Comparison of ENCODE assay signal across 8 cellular contexts in genomic region chr1:203504400-203505250, GRCh38. TPM values are rescaled to one million over a fixed set of nuclear protein-coding genes. Genes with fewer than 3 reads are reported as not detected.
DNase-seq lines count a peak whose midpoint lies in the region; ATAC-seq and TF ChIP-seq lines count a peak whose summit lies in the region.

No MANE protein-coding gene starts in this region.

- peaks cover 0 to 62% (median 17%) of the 10 kb centered on the region in 3 donors for H3K4me1 ChIP-seq in gastroesophageal sphincter
- peaks cover 22% of the 10 kb centered on the region for H3K4me1 ChIP-seq in testis

- no peak overlapping the region for H3K27ac Mint-ChIP-seq in osteocyte (ENCODE audit: unreplicated experiment)

- WGBS in gastroesophageal sphincter (ENCODE audit: low coverage in 1 of 2), 2 donors = 49 to 60% methylated on average over 5 to 7 of the region's 12 CpGs
- 45 to 50% methylated on average over 12 of the region's 12 CpGs for WGBS in testis, 2 donors

- H3K4me1 Mint-ChIP-seq in osteocyte (ENCODE audit: unreplicated experiment) = peaks cover 26% of the 10 kb centered on the region

- H3K27me3 Mint-ChIP-seq in osteocyte (ENCODE audit: unreplicated experiment) = no peaks in the 10 kb centered on the region

- H3K27ac ChIP-seq in gastroesophageal sphincter (peak overlapping the region in 3 of 4 donors; percentile 41 to 88 (median 49)), testis (no peak overlapping the region)

- H3K4me3 Mint-ChIP-seq in osteocyte (ENCODE audit: unreplicated experiment) = no peak overlapping the region

- no peak for TF ChIP-seq EP300 in gastroesophageal sphincter (IDR thresholded peaks at IDR 0.05)

- ATAC-seq in gastroesophageal sphincter (peak; percentile 40), GM18868 (IDR thresholded peaks at IDR 0.05; ENCODE audit: unreplicated experiment) (no peak)

- DNase-seq in EH (ENCODE audit: low read depth) = peak; percentile 85
- DNase-seq in NAMALWA (ENCODE audit: low spot score) = peak; percentile 82
- peak; percentile 63 for DNase-seq in SK-N-DZ (ENCODE audit: low spot score)
- DNase-seq in activated gamma-delta T cell treated with anti-CD3 and anti-CD28 coated beads, Interleukin-2, amount 50 U/mL, for 16 hours (ENCODE audit: low read depth) = peak; percentile 67
- DNase-seq in osteocyte (ENCODE audit: extremely low spot score, unreplicated experiment) = peak; percentile 90
- peak; percentile 94 for DNase-seq in testis

- H3K4me3 ChIP-seq in gastroesophageal sphincter = no peak overlapping the region
- H3K4me3 ChIP-seq in testis = no peak overlapping the region

- intact Hi-C loops in testis (cut with DNase I; ENCODE audit: low total_unique reads) = loop anchor here (5.0 to 10.0 kb wide), 2 partner anchors 130 to 198 kb away; no protein-coding TSS in a partner anchor

- H3K27me3 ChIP-seq in gastroesophageal sphincter = no peaks in the 10 kb centered on the region
- H3K27me3 ChIP-seq in testis = no peaks in the 10 kb centered on the region

- no peaks in the 10 kb centered on the region for H3K36me3 Mint-ChIP-seq in osteocyte (ENCODE audit: unreplicated experiment)

- no peaks in the 10 kb centered on the region for H3K9me3 Mint-ChIP-seq in osteocyte (ENCODE audit: unreplicated experiment)

- H3K9me3 ChIP-seq in gastroesophageal sphincter = no peaks in the 10 kb centered on the region
- H3K9me3 ChIP-seq in testis = no peaks in the 10 kb centered on the region

- no peak for TF ChIP-seq POLR2A in gastroesophageal sphincter (IDR thresholded peaks at IDR 0.05)
- TF ChIP-seq POLR2A in testis (IDR thresholded peaks at IDR 0.05) = no peak

- H3K36me3 ChIP-seq in gastroesophageal sphincter (no peaks in the 10 kb centered on the region), testis (ENCODE audit: low read depth, missing control alignments) (no peaks in the 10 kb centered on the region)

- peak; percentile 80 to 92 (median 88) for TF ChIP-seq CTCF in gastroesophageal sphincter (IDR thresholded peaks at IDR 0.05)
- peak; percentile 87 for TF ChIP-seq CTCF in osteocyte (IDR thresholded peaks at IDR 0.05)
- TF ChIP-seq CTCF in testis (IDR thresholded peaks at IDR 0.05) = peak; percentile 87 to 92 (median 87)

RNA-seq across cellular contexts. Expression of gene OPTC, which starts 10.7 kb away (rescaled TPM):
- polyA plus RNA-seq in SK-N-DZ (2014; cell fraction: cytosol; rRNA removed) = not detected in 2 replicates
- polyA plus RNA-seq in SK-N-DZ (2014; cell fraction: nucleus; rRNA removed) = not detected in 2 replicates
- total RNA-seq in gastroesophageal sphincter (not detected), osteocyte (not detected in 2 replicates), testis (under 1 TPM; 0.55 to 0.87 TPM)
- polyA plus RNA-seq in testis (ENCODE audit: insufficient read depth, low read depth, low replicate concordance) = 1.1 TPM

RNA-seq across cellular contexts. Expression of gene PRELP, which starts 29.0 kb away (rescaled TPM):
- polyA plus RNA-seq in SK-N-DZ (2014; cell fraction: cytosol; rRNA removed) = not detected in 2 replicates
- polyA plus RNA-seq in SK-N-DZ (2014; cell fraction: nucleus; rRNA removed) = not detected in 2 replicates
- 100 to 1,000 TPM in 1 of 4 donors, 10 to 100 TPM in 3; 63.9 to 149 (median 66.1) TPM for total RNA-seq in gastroesophageal sphincter
- 0.94 and 1.0 TPM in 2 replicates for total RNA-seq in osteocyte
- 1 to 10 TPM; 9.6 to 10.0 TPM for total RNA-seq in testis
- 26.5 TPM for polyA plus RNA-seq in testis (ENCODE audit: insufficient read depth, low read depth, low replicate concordance)

Comparison
In these comparisons a context has a peak if more than half of its experiments do, and no peak if none do; other contexts are left out.
1. H3K27ac ChIP-seq: peak in gastroesophageal sphincter (3 of 4); none in testis (0 of 2).
2. RNA of gene PRELP, which starts 29.0 kb away (total RNA-seq): 63.9 to 149 TPM in gastroesophageal sphincter; 9.6 to 10.0 TPM in testis and 0.94 to 1.0 TPM in osteocyte; every median in the first group is over 4 times any median in the second.
3. Peak in every context shown above with its lines, with median percentiles within 50 percentile points of each other: DNase-seq and CTCF ChIP-seq.